ENCODE assay signal across 27 cellular contexts in the genomic region with DNA sequence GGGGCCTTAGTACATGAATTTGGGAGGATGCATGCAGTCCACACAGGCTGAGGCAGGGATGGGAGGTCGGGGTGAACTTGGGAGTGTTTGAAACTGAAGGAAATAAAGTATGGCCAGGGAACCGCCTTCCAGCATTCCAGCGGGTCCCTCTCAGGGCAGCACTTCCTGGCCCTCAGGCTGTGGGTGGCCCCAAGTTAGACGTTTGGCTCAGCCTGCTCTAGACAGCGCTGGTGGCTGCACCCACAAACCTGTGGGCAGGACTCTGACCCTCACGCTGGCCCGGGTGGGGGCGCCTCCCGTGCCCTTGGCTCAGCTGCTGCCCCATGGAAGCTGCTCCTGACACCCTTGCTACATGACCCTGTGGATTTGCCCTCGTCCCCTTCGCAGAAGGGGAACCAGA.
"Had no signal": no experiment of that assay in that cellular context is flagged by ENCODE, and none has a peak within 500 bp of the region (broad histone marks: within the 10 kb centered on the region; RNA-seq: fewer than 3 reads in every experiment).

No MANE protein-coding gene starts in this region.

- H3K4me1 ChIP-seq: left lung, pancreas, prostate gland, stomach, testis, thyroid gland, transverse colon, upper lobe of left lung had no signal

- H3K27me3 ChIP-seq: pancreas, testis, thyroid gland, transverse colon, upper lobe of left lung had no signal

- DNase-seq: hippocampal formation; kidney; left colon; left lung; mesendoderm; naive B cell; nucleus accumbens; pancreas; posterior cingulate gyrus; retina; right cardiac atrium; stimulated activated CD4-positive, alpha-beta T cell treated with anti-CD3 and anti-CD28 coated beads, Interleukin-12 subunit alpha, Interleukin-12 subunit beta, amount 100 ng/mL, for 4 hours; stimulated activated CD4-positive, alpha-beta T cell treated with anti-CD3 and anti-CD28 coated beads, Interleukin-15, amount 100 ng/mL, for 24 hours; stimulated activated CD4-positive, alpha-beta T cell treated with anti-CD3 and anti-CD28 coated beads, Interleukin-2, amount 100 ng/mL, for 24 hours; stimulated activated CD4-positive, alpha-beta T cell treated with anti-CD3 and anti-CD28 coated beads, Interleukin-4, amount 100 ng/mL, for 1 hour; stimulated activated naive B cell treated with anti-CD40 and anti-IgM and Interleukin-4, amounts not matched to agents 10 μg/mL and 1 μg/mL and 100 μg/mL, for 72 hours; stimulated activated naive CD8-positive, alpha-beta T cell treated with anti-CD3 and anti-CD28 coated beads, Interleukin-15, Interleukin-2, amounts not matched to agents 100 U/mL and 50 U/mL, for 24 hours; stomach; testis; thyroid gland; transverse colon had no signal

- H3K9me3 ChIP-seq: left lung, pancreas, prostate gland, stomach, testis, thyroid gland, transverse colon, upper lobe of left lung had no signal

- ATAC-seq: left colon; left lung; natural killer cell treated with Interleukin-12 subunit alpha and Interleukin-12 subunit beta and Interleukin-15 and Interleukin-18, amount 100 ng/mL, for 72 hours; pancreas; right cardiac atrium; sciatic nerve; stimulated activated naive B cell treated with anti-CD40 and anti-IgM and Interleukin-4, amounts not matched to agents 10 μg/mL and 1 μg/mL and 100 μg/mL, for 72 hours; stimulated activated naive CD8-positive, alpha-beta T cell treated with anti-CD3 and anti-CD28 coated beads, Interleukin-15, Interleukin-2, amounts not matched to agents 100 U/mL and 50 U/mL, for 24 hours had no signal

- H3K27ac ChIP-seq: left lung, pancreas, prostate gland, skin epidermis, stomach, testis, thyroid gland, transverse colon, upper lobe of left lung had no signal

- H3K36me3 ChIP-seq: left lung, pancreas, prostate gland, stomach, thyroid gland, transverse colon, upper lobe of left lung had no signal

- H3K4me3 ChIP-seq: left lung, lung, pancreas, prostate gland, skin epidermis, stomach, testis, thyroid gland, transverse colon, upper lobe of left lung had no signal
